In genomic region chr7:116316838-116317612, GRCh38 we compare ENCODE assay signal across 8 cellular contexts.
DNase-seq lines count a peak whose midpoint lies in the region; ATAC-seq and TF ChIP-seq lines count a peak whose summit lies in the region.

No MANE protein-coding gene starts in this region.

- no peak overlapping the region for H3K27ac ChIP-seq in Karpas-422 (ENCODE audit: low read length)

- DNase-seq in EH (ENCODE audit: low read depth) (peak; percentile 99), astrocyte of the cerebellum (ENCODE audit: low read depth) (peak; percentile 95), kidney tubule cell (ENCODE audit: low spot score) (peak; percentile 99), T-cell (no peak), Karpas-422 (no peak)
- peak; percentile 33 for DNase-seq in stimulated activated CD8-positive, alpha-beta memory T cell treated with anti-CD3 and anti-CD28 coated beads, Interleukin-4, amount 100 ng/mL, for 48 hours

- H3K4me1 ChIP-seq in Karpas-422 (ENCODE audit: low read length): no peaks in the 10 kb centered on the region

- peak overlapping the region; percentile 7 for H3K4me3 ChIP-seq in astrocyte of the cerebellum (ENCODE audit: low read depth, low read length)
- no peak overlapping the region for H3K4me3 ChIP-seq in Karpas-422 (ENCODE audit: low read length)

- no peak overlapping the region for H2AFZ ChIP-seq in Karpas-422 (ENCODE audit: low read length)

- CTCF ChIA-PET in T-cell (lab: Charles Lee): no interaction called here

- POLR2A ChIA-PET in T-cell (lab: Charles Lee): no interaction called here

- H4K20me1 ChIP-seq in Karpas-422 (ENCODE audit: insufficient read depth, low read depth, low read length): no peaks in the 10 kb centered on the region

- H3K9me3 ChIP-seq in Karpas-422 (ENCODE audit: low read length): no peaks in the 10 kb centered on the region

- H3K9me2 ChIP-seq in Karpas-422 (replicated peaks; ENCODE audit: insufficient read depth, low read length): no peaks in the 10 kb centered on the region

- H3K4me2 ChIP-seq in Karpas-422 (ENCODE audit: low read depth, low read length, poor library complexity, severe bottlenecking): no peak overlapping the region

- in situ Hi-C loops in astrocyte of the cerebellum (cut with HindIII; ENCODE audit: low sequenced_read_pairs): no loop called here

- TF ChIP-seq CTCF in astrocyte of the cerebellum (IDR thresholded peaks at IDR 0.05; ENCODE audit: low read depth, low read length, missing control alignments): no peak

- no peak overlapping the region for H3K9ac ChIP-seq in Karpas-422 (ENCODE audit: low read length)

- H3K36me3 ChIP-seq in Karpas-422 (ENCODE audit: insufficient read depth, low read length): no peaks in the 10 kb centered on the region

- no peaks in the 10 kb centered on the region for H3K27me3 ChIP-seq in Karpas-422 (ENCODE audit: low read length)

- ATAC-seq in GM21360 (IDR thresholded peaks at IDR 0.05; ENCODE audit: unreplicated experiment) (peak; percentile 93), HG03521 (IDR thresholded peaks at IDR 0.05; ENCODE audit: unreplicated experiment) (peak; percentile 95), T-cell (replicated peaks in 1 of 4) (no peak)

- no peaks in the 10 kb centered on the region for H3K36me3 Mint-ChIP-seq in T-cell

- H3K4me3 Mint-ChIP-seq in T-cell: no peak overlapping the region

- H3K27me3 Mint-ChIP-seq in T-cell: peaks cover 13 to 23% of the 10 kb centered on the region in 2 donors

- no peaks in the 10 kb centered on the region for H3K9me3 Mint-ChIP-seq in T-cell

- no peaks in the 10 kb centered on the region for H3K4me1 Mint-ChIP-seq in T-cell

- H3K79me2 ChIP-seq in Karpas-422 (ENCODE audit: low read length): no peaks in the 10 kb centered on the region

- H3K27ac Mint-ChIP-seq in T-cell: no peak overlapping the region

Comparison
In these comparisons a context has a peak if more than half of its experiments do, and no peak if none do; other contexts are left out.
1. DNase-seq: peak in EH (single experiment), astrocyte of the cerebellum (single experiment), kidney tubule cell (single experiment) and stimulated activated CD8-positive, alpha-beta memory T cell treated with anti-CD3 and anti-CD28 coated beads, Interleukin-4, amount 100 ng/mL, for 48 hours (single experiment); none in T-cell (0 of 34) and Karpas-422 (single experiment).
2. ATAC-seq: peak in GM21360 (single experiment) and HG03521 (single experiment); none in T-cell (0 of 4).